In the genomic region with DNA sequence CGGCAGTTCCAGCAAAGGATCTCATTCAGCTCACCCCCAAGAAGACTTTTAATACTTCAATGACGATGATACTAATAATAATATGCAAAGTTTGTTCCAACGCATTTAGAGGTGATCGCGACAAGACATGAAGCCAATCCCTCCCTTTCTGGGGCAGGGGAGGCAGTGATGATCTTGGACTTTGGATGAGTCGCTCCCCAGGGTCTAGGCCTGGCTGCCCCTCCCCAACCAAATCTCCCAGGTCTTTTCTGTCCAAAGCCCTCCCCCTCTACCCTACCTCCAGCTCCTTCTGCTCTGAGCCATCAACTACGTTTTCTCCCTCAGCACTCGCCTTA, we compare ENCODE assay signal across 9 cellular contexts. TPM values are rescaled to one million over a fixed set of nuclear protein-coding genes. Genes with fewer than 3 reads are reported as not detected.
A peak's percentile ranks its signal among the peaks of the same experiment; 100 is the strongest.
DNase-seq lines count a peak whose midpoint lies in the region; ATAC-seq and TF ChIP-seq lines count a peak whose summit lies in the region.
"Had no signal": no experiment of that assay in that cellular context is flagged by ENCODE, and none has a peak within 500 bp of the region (broad histone marks: within the 10 kb centered on the region; RNA-seq: fewer than 3 reads in every experiment).

No MANE protein-coding gene starts in this region.

- no peaks in the 10 kb centered on the region for H3F3A ChIP-seq in PC-3 (ENCODE audit: low read length, unreplicated experiment)

- peak overlapping the region; percentile 82 for H3K4me2 ChIP-seq in PC-3 (ENCODE audit: low read length)

- H3K4me1 Mint-ChIP-seq in CD4-positive, CD25-positive, alpha-beta regulatory T cell = peaks cover 11 to 53% (median 33%) of the 10 kb centered on the region in 4 donors

- H3K36me3 ChIP-seq in CD4-positive, CD25-positive, alpha-beta regulatory T cell (ENCODE audit: control insufficient read depth, insufficient read depth, low read length) = no peaks in the 10 kb centered on the region
- no peaks in the 10 kb centered on the region for H3K36me3 ChIP-seq in PC-3 (ENCODE audit: low read depth, low read length)
- no peaks in the 10 kb centered on the region for H3K36me3 ChIP-seq in endocrine pancreas (ENCODE audit: control insufficient read depth, insufficient read depth, low read length)
- H3K36me3 ChIP-seq in neuron (ENCODE audit: insufficient read depth, low read length) = no peaks in the 10 kb centered on the region

- H3K27ac Mint-ChIP-seq in CD4-positive, CD25-positive, alpha-beta regulatory T cell = peak overlapping the region in 1 of 3 donors; percentile 72

- CTCF ChIA-PET in PC-3 (lab: Charles Lee) = no interaction called here
- CTCF ChIA-PET in HEK293T (lab: Yijun Ruan, JAX) = interaction anchor here (0.6 to 0.9 kb wide), 2 partner anchors 8 to 223 kb away, joined by 3 read pairs; no protein-coding TSS in a partner anchor

- H3K27me3 ChIP-seq in CD4-positive, CD25-positive, alpha-beta regulatory T cell (ENCODE audit: control insufficient read depth, insufficient read depth, low read length) = peaks cover 22% of the 10 kb centered on the region
- no peaks in the 10 kb centered on the region for H3K27me3 ChIP-seq in PC-3 (ENCODE audit: low read length)
- no peaks in the 10 kb centered on the region for H3K27me3 ChIP-seq in endocrine pancreas (ENCODE audit: control insufficient read depth, insufficient read depth, low read length)
- peaks cover 55% of the 10 kb centered on the region for H3K27me3 ChIP-seq in neuron (ENCODE audit: insufficient read depth, low read length)

- H3K27ac ChIP-seq in CD4-positive, CD25-positive, alpha-beta regulatory T cell (ENCODE audit: insufficient read depth, low read length, poor library complexity, severe bottlenecking) = no peak overlapping the region
- peak overlapping the region; percentile 61 for H3K27ac ChIP-seq in PC-3 (ENCODE audit: low read length)

- POLR2A ChIA-PET in PC-3 (lab: Charles Lee; ENCODE audit: unreplicated experiment) = interaction anchor here (0.6 kb wide), 3 partner anchors 37 to 196 kb away, joined by 3 to 7 read pairs (median 7); no protein-coding TSS in a partner anchor
- POLR2A ChIA-PET in HEK293T (lab: Yijun Ruan, JAX) = interaction anchor here (1.5 kb wide), 1 partner anchor 11 kb away, joined by 7 read pairs; no protein-coding TSS in a partner anchor

- peak overlapping the region; percentile 26 for H3K4me3 ChIP-seq in CD4-positive, CD25-positive, alpha-beta regulatory T cell (ENCODE audit: low read depth, low read length)
- peak overlapping the region; percentile 71 for H3K4me3 ChIP-seq in PC-3 (ENCODE audit: low read length)
- H3K4me3 ChIP-seq in endocrine pancreas (ENCODE audit: control insufficient read depth, insufficient read depth, low read length) = peak overlapping the region; percentile 72
- peak overlapping the region; percentile 37 for H3K4me3 ChIP-seq in neuron (ENCODE audit: low read length)

- intact Hi-C loops in PC-3 (cut with micrococcal nuclease) = loop anchor here (2.0 kb wide), 1 partner anchor 33 kb away; the partner anchor contains the start of gene HLA-A

- no peaks in the 10 kb centered on the region for H3K79me2 ChIP-seq in PC-3 (ENCODE audit: low read length)

- BruUV-seq in PC-3 (replicated peaks; lab: Mats Ljungman, UMichigan) = no TSS peak

- H3K9me2 ChIP-seq in PC-3 (replicated peaks; ENCODE audit: low read length) = no peaks in the 10 kb centered on the region

- no peak for TF ChIP-seq CTCF in PC-3 (conservative IDR thresholded peaks at IDR 0.05; ENCODE audit: low read depth, low read length)

- H2AFZ ChIP-seq in PC-3 (ENCODE audit: low read length) = peak overlapping the region; percentile 86
- no peak overlapping the region for H2AFZ ChIP-seq in neuron (ENCODE audit: low read depth, low read length)

- H3K9me3 ChIP-seq in CD4-positive, CD25-positive, alpha-beta regulatory T cell (ENCODE audit: control insufficient read depth in 2 of 2, low read length in 2 of 2) = no peaks in the 10 kb centered on the region
- H3K9me3 ChIP-seq in PC-3 (ENCODE audit: low read length) = no peaks in the 10 kb centered on the region
- H3K9me3 ChIP-seq in endocrine pancreas (ENCODE audit: control insufficient read depth, low read length) = no peaks in the 10 kb centered on the region
- no peaks in the 10 kb centered on the region for H3K9me3 ChIP-seq in neuron (ENCODE audit: low read length)

- H3K4me1 ChIP-seq in CD4-positive, CD25-positive, alpha-beta regulatory T cell (ENCODE audit: control insufficient read depth, insufficient read depth, low read length, poor library complexity, severe bottlenecking) = peaks cover 35% of the 10 kb centered on the region
- H3K4me1 ChIP-seq in PC-3 (ENCODE audit: insufficient read depth, low read length) (peaks cover 16% of the 10 kb centered on the region), endocrine pancreas (ENCODE audit: control insufficient read depth, insufficient read depth, low read length) (peaks cover 6% of the 10 kb centered on the region), neuron (ENCODE audit: insufficient read depth, low read length) (peaks cover 9% of the 10 kb centered on the region)

- H3K4me3 Mint-ChIP-seq in CD4-positive, CD25-positive, alpha-beta regulatory T cell = peak overlapping the region; percentile 53 to 90 (median 86)

- H3K9me3 Mint-ChIP-seq in CD4-positive, CD25-positive, alpha-beta regulatory T cell = peaks cover 0 to 3% (median 0%) of the 10 kb centered on the region in 7 donors

- no peak for DNase-seq in CD4-positive, CD25-positive, alpha-beta regulatory T cell
- DNase-seq in PC-3 = no peak
- DNase-seq in amniotic stem cell (lab: John Stamatoyannopoulos, UW) = no peak
- no peak for DNase-seq in HEK293T (ENCODE audit: extremely low spot score)
- DNase-seq: NCI-H1048 had no signal

- no peaks in the 10 kb centered on the region for H3K36me3 Mint-ChIP-seq in CD4-positive, CD25-positive, alpha-beta regulatory T cell

- no peak for ATAC-seq in CD4-positive, CD25-positive, alpha-beta regulatory T cell (ENCODE audit: low read depth in 2 of 2)
- ATAC-seq in PC-3 (no peak), GM19455 (IDR thresholded peaks at IDR 0.05; ENCODE audit: unreplicated experiment) (no peak), GM19324 (IDR thresholded peaks at IDR 0.05; ENCODE audit: low FRiP score, unreplicated experiment) (no peak)

- H3K9ac ChIP-seq in PC-3 (ENCODE audit: low read length) (peak overlapping the region; percentile 58), endocrine pancreas (ENCODE audit: control insufficient read depth, insufficient read depth, low read length) (peak overlapping the region; percentile 74)

- no peaks in the 10 kb centered on the region for H4K20me1 ChIP-seq in PC-3 (ENCODE audit: low read length)

- peaks cover 70% of the 10 kb centered on the region for H3K27me3 Mint-ChIP-seq in CD4-positive, CD25-positive, alpha-beta regulatory T cell

TF ChIP-seq in HEK293T, 16 proteins besides CTCF, POLR2A, EP300 and RAD21:
- no peak for TF ChIP-seq SUZ12 (IDR thresholded peaks at IDR 0.05)

RNA-seq across cellular contexts. Expression of gene HLA-A, which starts 33.9 kb away (rescaled TPM):
- 2,388 TPM for total RNA-seq in CD4-positive, CD25-positive, alpha-beta regulatory T cell
- 1,000 to 10,000 TPM; 3,137 to 5,572 (median 4,009) TPM for polyA plus RNA-seq in CD4-positive, CD25-positive, alpha-beta regulatory T cell
- total RNA-seq in PC-3 (2014; rRNA removed) = 426 and 435 TPM in 2 replicates
